In the genomic region with DNA sequence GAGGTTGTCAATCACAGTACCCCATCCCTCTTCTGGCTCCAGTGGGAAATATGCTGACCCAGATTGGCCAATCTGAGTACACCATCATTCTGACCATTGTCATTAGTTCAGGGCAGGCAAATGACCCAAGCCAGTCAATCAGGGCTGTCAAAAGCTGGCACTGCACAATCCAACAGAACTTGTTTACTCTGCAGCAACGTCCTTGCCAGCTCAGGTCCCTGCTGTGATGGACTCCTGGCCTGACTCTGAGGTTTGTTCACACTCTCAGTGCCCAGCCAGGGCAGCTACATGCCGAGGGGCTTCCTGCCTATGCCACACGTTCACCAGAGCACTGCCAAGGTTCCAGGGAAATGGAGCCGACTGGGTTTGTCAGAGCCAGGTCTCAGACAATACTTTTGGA, we compare ENCODE assay signal across 1 cellular context.
A peak's percentile ranks its signal among the peaks of the same experiment; 100 is the strongest.
TF ChIP-seq lines count a peak whose summit lies in the region.

No MANE protein-coding gene starts in this region.

TF ChIP-seq in HepG2, 621 proteins besides CTCF, POLR2A, EP300 and RAD21:
- TF ChIP-seq POLR2AphosphoS5 (IDR thresholded peaks at IDR 0.05; ENCODE audit: low read depth, low read length) (no peak), FOXA1 (IDR thresholded peaks at IDR 0.05) (no peak), FOXA1 (CRISPR knock-in tag; IDR thresholded peaks at IDR 0.05) (0 out of 2 replicates have a peak, but pooled peaks have one; percentile 6), KAT8 (CRISPR knock-in tag; IDR thresholded peaks at IDR 0.05) (no peak)
TF ChIP-seq in HepG2: peak in this region for 1.
